ENCODE assay signal across 27 cellular contexts in the genomic region with DNA sequence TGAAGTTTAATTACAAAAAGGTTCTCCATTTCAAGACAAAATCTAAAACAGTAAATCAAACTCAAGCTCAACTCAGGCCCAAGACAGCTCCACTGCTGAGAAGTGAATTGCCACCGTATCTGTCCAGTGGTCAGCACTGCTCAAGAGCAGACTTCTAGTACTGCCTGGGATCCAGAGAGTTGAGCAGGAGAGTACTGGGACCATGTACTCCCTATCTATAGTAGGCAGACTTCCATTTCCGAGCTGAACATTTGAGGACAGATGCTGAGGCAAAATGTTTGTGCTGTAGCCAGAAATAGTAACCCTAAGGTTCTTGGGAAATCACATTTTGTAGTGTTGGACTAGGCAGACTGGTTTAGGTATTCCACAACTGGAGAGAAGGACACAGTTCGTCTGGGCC.
"Had no signal": no experiment of that assay in that cellular context is flagged by ENCODE, and none has a peak within 500 bp of the region (broad histone marks: within the 10 kb centered on the region; RNA-seq: fewer than 3 reads in every experiment).

No MANE protein-coding gene starts in this region.

- FAIRE-seq: colon, small intestine had no signal

- H3K79me2 ChIP-seq: parathyroid adenoma had no signal

- H3K4me3 Mint-ChIP-seq: endodermal cell; immature natural killer cell; mesothelial cell of epicardium; naive B cell; natural killer cell treated with Interleukin-12 subunit alpha and Interleukin-12 subunit beta and Interleukin-15 and Interleukin-18, amount 100 ng/mL, for 72 hours; neural crest cell; stimulated activated naive B cell treated with anti-CD40 and anti-IgM and Interleukin-4, amounts not matched to agents 10 μg/mL and 1 μg/mL and 100 μg/mL, for 72 hours had no signal

- H3K4me1 ChIP-seq: parathyroid adenoma, stomach, vagina had no signal

- H3K9me3 Mint-ChIP-seq: endodermal cell; immature natural killer cell; mesothelial cell of epicardium; naive B cell; natural killer cell treated with Interleukin-12 subunit alpha and Interleukin-12 subunit beta and Interleukin-15 and Interleukin-18, amount 100 ng/mL, for 72 hours; stimulated activated naive B cell treated with anti-CD40 and anti-IgM and Interleukin-4, amounts not matched to agents 10 μg/mL and 1 μg/mL and 100 μg/mL, for 72 hours had no signal

- H2AFZ ChIP-seq: parathyroid adenoma had no signal

- H3K4me1 Mint-ChIP-seq: immature natural killer cell; mesothelial cell of epicardium; naive B cell; neural crest cell; stimulated activated naive B cell treated with anti-CD40 and anti-IgM and Interleukin-4, amounts not matched to agents 10 μg/mL and 1 μg/mL and 100 μg/mL, for 72 hours had no signal

- H3K27ac Mint-ChIP-seq: endodermal cell; immature natural killer cell; mesothelial cell of epicardium; naive B cell; natural killer cell treated with Interleukin-12 subunit alpha and Interleukin-12 subunit beta and Interleukin-15 and Interleukin-18, amount 100 ng/mL, for 72 hours; progenitor cell of endocrine pancreas; stimulated activated naive B cell treated with anti-CD40 and anti-IgM and Interleukin-4, amounts not matched to agents 10 μg/mL and 1 μg/mL and 100 μg/mL, for 72 hours had no signal

- H3K4me3 ChIP-seq: gastrocnemius medialis, mucosa of descending colon, stomach, thyroid gland, vagina had no signal

- ATAC-seq: esophagus mucosa; gastrocnemius medialis; mucosa of descending colon; natural killer cell treated with Interleukin-12 subunit alpha and Interleukin-12 subunit beta and Interleukin-15 and Interleukin-18, amount 100 ng/mL, for 72 hours; stimulated activated naive B cell treated with anti-CD40 and anti-IgM and Interleukin-4, amounts not matched to agents 10 μg/mL and 1 μg/mL and 100 μg/mL, for 72 hours had no signal

- H3K27me3 ChIP-seq: gastrocnemius medialis, stomach, thyroid gland, vagina had no signal

- H3K27ac ChIP-seq: epithelial cell of prostate, gastrocnemius medialis, parathyroid adenoma, stomach, thyroid gland, vagina had no signal

- H3K27me3 Mint-ChIP-seq: naive B cell; natural killer cell treated with Interleukin-12 subunit alpha and Interleukin-12 subunit beta and Interleukin-15 and Interleukin-18, amount 100 ng/mL, for 72 hours; progenitor cell of endocrine pancreas; stimulated activated naive B cell treated with anti-CD40 and anti-IgM and Interleukin-4, amounts not matched to agents 10 μg/mL and 1 μg/mL and 100 μg/mL, for 72 hours had no signal

- DNase-seq: effector CD8-positive, alpha-beta T cell; endodermal cell; foreskin fibroblast; gastrocnemius medialis; hypothalamus; immature natural killer cell; islet precursor cell; kidney glomerular epithelial cell; mesenchymal stem cell; mucosa of descending colon; naive B cell; small intestine; stimulated activated CD4-positive, alpha-beta T cell treated with anti-CD3 and anti-CD28 coated beads, Interleukin-15, amount 100 ng/mL, for 24 hours; stimulated activated CD4-positive, alpha-beta T cell treated with anti-CD3 and anti-CD28 coated beads, Interleukin-2, amount 100 ng/mL, for 48 hours; stimulated activated naive B cell treated with anti-CD40 and anti-IgM and Interleukin-4, amounts not matched to agents 10 μg/mL and 1 μg/mL and 100 μg/mL, for 72 hours; stomach; thyroid gland; trophoblast cell had no signal
